In genomic region chr17:7685533-7686220, GRCh38 we compare ENCODE assay signal across 8 cellular contexts. TPM values are rescaled to one million over a fixed set of nuclear protein-coding genes. Genes with fewer than 3 reads are reported as not detected.
DNase-seq lines count a peak whose midpoint lies in the region; ATAC-seq and TF ChIP-seq lines count a peak whose summit lies in the region.

No MANE protein-coding gene starts in this region.

- H3K27me3 ChIP-seq in DND-41 (ENCODE audit: insufficient read depth, low read length, poor library complexity) (no peaks in the 10 kb centered on the region), GM23248 (replicated peaks; ENCODE audit: insufficient read depth) (no peaks in the 10 kb centered on the region), SJCRH30 (no peaks in the 10 kb centered on the region), neuronal stem cell (ENCODE audit: control insufficient read depth in 3 of 3, insufficient read depth in 3 of 3, low read depth in 1 of 3, low read length in 3 of 3) (no peaks in the 10 kb centered on the region), subcutaneous abdominal adipose tissue (ENCODE audit: control insufficient read depth in 5 of 5, insufficient read depth in 4 of 5, low read length in 5 of 5) (no peaks in the 10 kb centered on the region)

- H3K9me3 ChIP-seq in DND-41 (ENCODE audit: insufficient read depth, low read length, severe bottlenecking) = no peaks in the 10 kb centered on the region
- no peaks in the 10 kb centered on the region for H3K9me3 ChIP-seq in GM23248 (ENCODE audit: low read depth)
- H3K9me3 ChIP-seq in SJCRH30 (replicated peaks) = no peaks in the 10 kb centered on the region
- no peaks in the 10 kb centered on the region for H3K9me3 ChIP-seq in neuronal stem cell (replicated peaks in 1 of 2; ENCODE audit: control insufficient read depth in 2 of 2, insufficient read depth in 1 of 2, low read depth in 1 of 2, low read length in 2 of 2)
- H3K9me3 ChIP-seq in subcutaneous abdominal adipose tissue (ENCODE audit: control insufficient read depth in 5 of 5, low read length in 5 of 5) = no peaks in the 10 kb centered on the region

- peak overlapping the region; percentile 25 for H2BK15ac ChIP-seq in neuronal stem cell (ENCODE audit: low read length)

- peak overlapping the region; percentile 92 for H2BK120ac ChIP-seq in neuronal stem cell (ENCODE audit: low read depth, low read length)

- H3K27ac ChIP-seq in DND-41 (ENCODE audit: low read length) = peak overlapping the region; percentile 98
- H3K27ac ChIP-seq in GM23248 = peak overlapping the region; percentile 100
- H3K27ac ChIP-seq in SJCRH30 = peak overlapping the region; percentile 100
- peak overlapping the region; percentile 96 for H3K27ac ChIP-seq in neuronal stem cell (replicated peaks; ENCODE audit: low read length)
- peak overlapping the region; percentile 99 for H3K27ac ChIP-seq in subcutaneous abdominal adipose tissue (ENCODE audit: low read depth, low read length)

- DNase-seq in DND-41 (peak; percentile 90), GM23248 (peak; percentile 98), LHCN-M2 (ENCODE audit: low read depth) (peak; percentile 92), SJCRH30 (peak; percentile 88), foreskin melanocyte (peak; percentile 93), neuronal stem cell (ENCODE audit: low spot score) (no peak)
- DNase-seq in activated naive CD4-positive, alpha-beta T cell (lab: John Stamatoyannopoulos, UW) = peak; percentile 65 to 83 (median 76)

- H2BK12ac ChIP-seq in neuronal stem cell (ENCODE audit: low read length) = no peak overlapping the region

- H3K4me1 ChIP-seq in DND-41 (ENCODE audit: insufficient read depth, low read length) = peaks cover 45% of the 10 kb centered on the region
- H3K4me1 ChIP-seq in GM23248 (ENCODE audit: insufficient read depth) = peaks cover 23% of the 10 kb centered on the region
- H3K4me1 ChIP-seq in SJCRH30 = peaks cover 8% of the 10 kb centered on the region; the same call in 1 of the 2 replicates
- H3K4me1 ChIP-seq in neuronal stem cell (ENCODE audit: control insufficient read depth in 2 of 2, insufficient read depth in 1 of 2, low read depth in 1 of 2, low read length in 2 of 2) = peaks cover 5 to 13% of the 10 kb centered on the region in 2 donors
- peaks cover 4 to 39% (median 31%) of the 10 kb centered on the region in 5 donors for H3K4me1 ChIP-seq in subcutaneous abdominal adipose tissue (ENCODE audit: control insufficient read depth in 5 of 5, insufficient read depth in 5 of 5, low read length in 5 of 5)

- no peak overlapping the region for H4K8ac ChIP-seq in neuronal stem cell (ENCODE audit: low read depth, low read length)

- H3K4me2 ChIP-seq in DND-41 (ENCODE audit: insufficient read depth, low read length) (peak overlapping the region; percentile 98), GM23248 (ENCODE audit: unreplicated experiment) (peak overlapping the region; percentile 96), neuronal stem cell (ENCODE audit: insufficient read depth, low read length, poor library complexity, severe bottlenecking) (peak overlapping the region; percentile 92)

- H3K36me3 ChIP-seq in DND-41 (ENCODE audit: insufficient read depth, low read length) = peaks cover 33% of the 10 kb centered on the region
- H3K36me3 ChIP-seq in GM23248 (ENCODE audit: low read depth) = no peaks in the 10 kb centered on the region
- H3K36me3 ChIP-seq in SJCRH30 = peaks cover 5% of the 10 kb centered on the region
- peaks cover 4 to 40% of the 10 kb centered on the region in 2 donors for H3K36me3 ChIP-seq in neuronal stem cell (replicated peaks in 1 of 2; ENCODE audit: control insufficient read depth in 2 of 2, insufficient read depth in 2 of 2, low read length in 2 of 2)
- H3K36me3 ChIP-seq in subcutaneous abdominal adipose tissue (ENCODE audit: control insufficient read depth in 5 of 5, insufficient read depth in 5 of 5, low read length in 5 of 5) = no peaks in the 10 kb centered on the region

- no peak overlapping the region for H3K4ac ChIP-seq in neuronal stem cell (ENCODE audit: low read length)

- H3K9ac ChIP-seq in DND-41 (ENCODE audit: low read depth, low read length) (peak overlapping the region; percentile 92), GM23248 (peak overlapping the region; percentile 100), neuronal stem cell (ENCODE audit: low read depth, low read length, poor library complexity) (peak overlapping the region; percentile 94), subcutaneous abdominal adipose tissue (ENCODE audit: low read length in 5 of 5) (peak overlapping the region; percentile 85 to 95 (median 92))

- peak; percentile 60 for ATAC-seq in DND-41 (ENCODE audit: insufficient read depth, low read depth)

- 4 to 5% methylated on average over 44 of the region's 44 CpGs for WGBS in GM23248 (ENCODE audit: low coverage in 1 of 2, low lambda C conversion rate in 2 of 2, missing lambda C conversion rate in 2 of 2), 2 experiments
- WGBS in neuronal stem cell (ENCODE audit: extremely low coverage in 2 of 2, insufficient read length in 2 of 2, insufficient replicate concordance in 1 of 2), 2 donors = no CpG with 5 or more reads among the region's 44 CpGs

- H2AK5ac ChIP-seq in neuronal stem cell (ENCODE audit: low read depth, low read length) = peak overlapping the region; percentile 86

- H4K20me1 ChIP-seq in DND-41 (ENCODE audit: insufficient read depth, low read length) (peaks cover 31% of the 10 kb centered on the region), GM23248 (ENCODE audit: insufficient read depth) (no peaks in the 10 kb centered on the region)

- peak overlapping the region; percentile 86 for H3K18ac ChIP-seq in neuronal stem cell (ENCODE audit: low read length)

- H2AFZ ChIP-seq in DND-41 (ENCODE audit: low read depth, low read length) (peak overlapping the region; percentile 69), GM23248 (peak overlapping the region; percentile 90), neuronal stem cell (ENCODE audit: low read length) (no peak overlapping the region)

- H3K79me2 ChIP-seq in DND-41 (ENCODE audit: insufficient read depth, low read length) (peaks cover 78% of the 10 kb centered on the region), GM23248 (ENCODE audit: insufficient read depth) (peaks cover 75% of the 10 kb centered on the region)

- H3K79me1 ChIP-seq in neuronal stem cell (ENCODE audit: low read depth, low read length) = peaks cover 2% of the 10 kb centered on the region

- H3K14ac ChIP-seq in neuronal stem cell (ENCODE audit: low read length) = peak overlapping the region; percentile 28

- H2BK5ac ChIP-seq in neuronal stem cell (ENCODE audit: low read length) = peak overlapping the region; percentile 76

- in situ Hi-C loops in GM23248 (cut with MboI) = no loop called here

- TF ChIP-seq CTCF in DND-41 (IDR thresholded peaks at IDR 0.05; ENCODE audit: borderline replicate concordance, extremely low read depth, low read length, poor library complexity, severe bottlenecking) = no peak

- H3K9me2 ChIP-seq in GM23248 (ENCODE audit: insufficient read depth) = no peaks in the 10 kb centered on the region

- H3K4me3 ChIP-seq in DND-41 (ENCODE audit: low read depth in 1 of 2, low read length in 2 of 2) (peak overlapping the region; percentile 78 to 91), GM23248 (peak overlapping the region; percentile 100), SJCRH30 (peak overlapping the region; percentile 94), neuronal stem cell (ENCODE audit: low read length in 2 of 2) (peak overlapping the region; percentile 88 to 92), subcutaneous abdominal adipose tissue (ENCODE audit: low read depth in 1 of 5, low read length in 5 of 5) (peak overlapping the region; percentile 84 to 100 (median 99))

- H4K91ac ChIP-seq in neuronal stem cell (ENCODE audit: low read depth, low read length, poor library complexity) = peak overlapping the region; percentile 60

- H3F3A ChIP-seq in GM23248 (ENCODE audit: insufficient read depth) = peaks cover 30% of the 10 kb centered on the region

- peak overlapping the region; percentile 97 for H3K23ac ChIP-seq in neuronal stem cell (ENCODE audit: low read depth, low read length, poor library complexity)

RNA-seq across cellular contexts. Expression of gene TP53, which starts 1.6 kb away (rescaled TPM):
- total RNA-seq in GM23248 (2014; rRNA removed; shearing (Covaris generic)) = 26.2 and 42.7 TPM in 2 replicates
- 29.8 and 30.8 TPM in 2 replicates for polyA plus RNA-seq in GM23248 (2016; fragmentation: Nextera tagmentation; extraction: Ambion mirVana)
- total RNA-seq in LHCN-M2 (2014; rRNA removed) = 34.8 and 35.5 TPM in 2 replicates
- polyA plus RNA-seq in LHCN-M2 (2012) = 54.4 TPM
- 37.8 and 39.5 TPM in 2 replicates for total RNA-seq in SJCRH30 (2014; rRNA removed; shearing (Covaris generic))
- polyA plus RNA-seq in neuronal stem cell (2013, experiment 1 of 2) = 144 TPM
- 143 TPM for polyA plus RNA-seq in neuronal stem cell (2013, experiment 2 of 2)

RNA-seq across cellular contexts. Expression of gene WRAP53, which starts 2.6 kb away (rescaled TPM):
- 1.6 and 5.9 TPM in 2 replicates for total RNA-seq in GM23248 (2014; rRNA removed; shearing (Covaris generic))
- polyA plus RNA-seq in GM23248 (2016; fragmentation: Nextera tagmentation; extraction: Ambion mirVana) = 11.8 and 13.1 TPM in 2 replicates
- 18.2 and 20.0 TPM in 2 replicates for total RNA-seq in LHCN-M2 (2014; rRNA removed)
- polyA plus RNA-seq in LHCN-M2 (2012) = 13.2 TPM
- total RNA-seq in SJCRH30 (2014; rRNA removed; shearing (Covaris generic)) = 14.9 and 15.6 TPM in 2 replicates
- 20.0 TPM for polyA plus RNA-seq in neuronal stem cell (2013, experiment 1 of 2)
- 20.0 TPM for polyA plus RNA-seq in neuronal stem cell (2013, experiment 2 of 2)

RNA-seq across cellular contexts. Expression of gene EFNB3, which starts 19.3 kb away (rescaled TPM):
- total RNA-seq in GM23248 (2014; rRNA removed; shearing (Covaris generic)) = 1.8 and 3.0 TPM in 2 replicates
- 0.96 and 0.99 TPM in 2 replicates for polyA plus RNA-seq in GM23248 (2016; fragmentation: Nextera tagmentation; extraction: Ambion mirVana)
- 0.75 and 0.90 TPM in 2 replicates for total RNA-seq in LHCN-M2 (2014; rRNA removed)
- polyA plus RNA-seq in LHCN-M2 (2012) = 1.1 TPM
- total RNA-seq in SJCRH30 (2014; rRNA removed; shearing (Covaris generic)) = 3.5 and 4.1 TPM in 2 replicates
- 35.0 TPM for polyA plus RNA-seq in neuronal stem cell (2013, experiment 1 of 2)
- polyA plus RNA-seq in neuronal stem cell (2013, experiment 2 of 2) = 34.3 TPM

RNA-seq across cellular contexts. Expression of gene DNAH2, which starts 31.9 kb away (rescaled TPM):
- not detected in 2 replicates for total RNA-seq in GM23248 (2014; rRNA removed; shearing (Covaris generic))
- not detected in 2 replicates for polyA plus RNA-seq in GM23248 (2016; fragmentation: Nextera tagmentation; extraction: Ambion mirVana)
- not detected in 2 replicates for total RNA-seq in LHCN-M2 (2014; rRNA removed)
- polyA plus RNA-seq in LHCN-M2 (2012) = not detected
- not detected in 2 replicates for total RNA-seq in SJCRH30 (2014; rRNA removed; shearing (Covaris generic))
- 0.77 TPM for polyA plus RNA-seq in neuronal stem cell (2013, experiment 1 of 2)
- polyA plus RNA-seq in neuronal stem cell (2013, experiment 2 of 2) = 0.61 TPM

RNA-seq across cellular contexts. Expression of gene ATP1B2, which starts 35.0 kb away (rescaled TPM):
- total RNA-seq in GM23248 (2014; rRNA removed; shearing (Covaris generic)) = not detected in 2 replicates
- polyA plus RNA-seq in GM23248 (2016; fragmentation: Nextera tagmentation; extraction: Ambion mirVana) = 0.24 TPM in 1 of 2 replicates, not detected in the other
- not detected in 2 replicates for total RNA-seq in LHCN-M2 (2014; rRNA removed)
- 0.07 TPM for polyA plus RNA-seq in LHCN-M2 (2012)
- 0.04 and 0.10 TPM in 2 replicates for total RNA-seq in SJCRH30 (2014; rRNA removed; shearing (Covaris generic))
- 42.2 TPM for polyA plus RNA-seq in neuronal stem cell (2013, experiment 1 of 2)
- polyA plus RNA-seq in neuronal stem cell (2013, experiment 2 of 2) = 43.5 TPM
